21 cellular contexts compared by ENCODE assay signal in the genomic region with DNA sequence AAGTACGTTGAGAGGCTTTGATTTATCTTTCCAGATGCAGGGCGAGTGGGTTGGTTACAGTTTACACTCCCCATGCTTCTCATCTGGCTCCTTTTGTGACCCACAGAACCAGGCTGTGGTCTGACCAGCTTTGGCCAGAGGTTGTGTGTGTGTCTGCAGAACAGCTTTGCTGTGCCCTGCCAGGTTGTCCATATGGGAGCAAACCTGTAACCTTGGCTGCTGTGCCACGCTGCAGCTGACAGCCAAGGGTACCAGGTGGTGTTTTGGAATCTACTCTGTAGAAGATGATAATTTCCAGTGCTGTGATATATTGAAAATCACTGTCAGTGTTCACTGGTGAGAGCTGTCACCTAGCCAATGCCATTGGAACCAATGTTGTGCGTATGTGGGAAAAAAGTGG. TPM values are rescaled to one million over a fixed set of nuclear protein-coding genes. Genes with fewer than 3 reads are reported as not detected.
DNase-seq lines count a peak whose midpoint lies in the region; ATAC-seq, FAIRE-seq and TF ChIP-seq lines count a peak whose summit lies in the region.
"Had no signal": no experiment of that assay in that cellular context is flagged by ENCODE, and none has a peak within 500 bp of the region (broad histone marks: within the 10 kb centered on the region; RNA-seq: fewer than 3 reads in every experiment).

No MANE protein-coding gene starts in this region.

- peaks cover 74% of the 10 kb centered on the region for H3K36me3 ChIP-seq in GM23338 (ENCODE audit: insufficient read depth)

- peaks cover 80% of the 10 kb centered on the region for H3K36me3 Mint-ChIP-seq in GM23338 (ENCODE audit: low read depth)

- H3K27ac Mint-ChIP-seq in GM23338: no peak overlapping the region
- H3K27ac Mint-ChIP-seq: CD4-positive, CD25-positive, alpha-beta regulatory T cell had no signal

- peak; percentile 5 for FAIRE-seq in urothelium cell line (lab: Jason Lieb, UNC)
- FAIRE-seq: A204.1, G401.6, GM12891, GM19239, HTR-8/SVneo, K562 had no signal

- no peak overlapping the region for H2AFZ ChIP-seq in GM23338
- H2AFZ ChIP-seq: GM23248 had no signal

- H3K79me2 ChIP-seq in GM23338 (replicated peaks; ENCODE audit: insufficient read depth): 0 out of 2 replicates have a peak, but pooled peaks cover 12% of the 10 kb centered on the region

- H3K27me3 ChIP-seq in GM23338 (ENCODE audit: insufficient read depth): no peaks in the 10 kb centered on the region
- H3K27me3 ChIP-seq: BE2C had no signal

- no peaks in the 10 kb centered on the region for H3K27me3 Mint-ChIP-seq in GM23338 (ENCODE audit: insufficient read depth, low read depth, poor library complexity)
- H3K27me3 Mint-ChIP-seq: CD4-positive, CD25-positive, alpha-beta regulatory T cell had no signal

- in situ Hi-C loops in G401 (cut with HindIII; ENCODE audit: low sequenced_read_pairs): no loop called here

- H3K9me2 ChIP-seq in GM23338 (ENCODE audit: insufficient read depth): no peaks in the 10 kb centered on the region

- no peak overlapping the region for H3K27ac ChIP-seq in GM23338 (ENCODE audit: low read depth)
- H3K27ac ChIP-seq: GM23248 had no signal

- DNase-seq in G401 (ENCODE audit: low spot score) (peak; percentile 45), GM23338 (ENCODE audit: low spot score) (no peak), cerebellar cortex (ENCODE audit: low spot score) (peak; percentile 34), urothelium cell line (ENCODE audit: low spot score) (no peak)
- DNase-seq: ACHN; BE2C; CD4-positive, CD25-positive, alpha-beta regulatory T cell; DMS53; DND-41; EL; GM23248; HCEC 1CT; IMR-90 had no signal

- H3K4me1 Mint-ChIP-seq in GM23338: no peaks in the 10 kb centered on the region

- TF ChIP-seq CTCF in GM23338 (conservative IDR thresholded peaks at IDR 0.05; ENCODE audit: low read depth in 2 of 2): no peak

- no peak overlapping the region for H3K4me2 ChIP-seq in GM23338

- peaks cover 16% of the 10 kb centered on the region; the same call in 1 of the 2 replicates for H4K20me1 ChIP-seq in GM23338 (replicated peaks; ENCODE audit: insufficient read depth)

- H3K4me3 ChIP-seq in GM23338: no peak overlapping the region
- H3K4me3 ChIP-seq: GM23248, K562 had no signal

- H3K4me1 ChIP-seq in GM23338 (ENCODE audit: insufficient read depth): no peaks in the 10 kb centered on the region
- H3K4me1 ChIP-seq: BE2C had no signal

- no peaks in the 10 kb centered on the region for H3F3A ChIP-seq in GM23338 (replicated peaks; ENCODE audit: low read depth)

- no peaks in the 10 kb centered on the region for H3K9me3 Mint-ChIP-seq in GM23338

- ATAC-seq in GM23338 (no peak), HG03095 (IDR thresholded peaks at IDR 0.05; ENCODE audit: unreplicated experiment) (no peak), GM21390 (IDR thresholded peaks at IDR 0.05; ENCODE audit: unreplicated experiment) (no peak)
- ATAC-seq: K562 had no signal

- no peak overlapping the region for H3K4me3 Mint-ChIP-seq in GM23338
- H3K4me3 Mint-ChIP-seq: CD4-positive, CD25-positive, alpha-beta regulatory T cell had no signal

TF ChIP-seq in GM23338, 12 proteins besides CTCF, POLR2A, EP300 and RAD21:
- TF ChIP-seq EZH2phosphoT487 (IDR thresholded peaks at IDR 0.05; ENCODE audit: unreplicated experiment) (peak; percentile 23), ZNF462 (CRISPR knock-in tag; IDR thresholded peaks at IDR 0.05) (no peak), ETS1 (IDR thresholded peaks at IDR 0.05) (no peak)

RNA-seq across cellular contexts. Expression of gene CENPF, which starts 18.2 kb away (rescaled TPM):
- 43.2 and 160 TPM in 2 replicates for total RNA-seq in G401 (2014; rRNA removed; shearing (Covaris generic))
- total RNA-seq in GM23338 (2014; rRNA removed; shearing (Covaris generic)): 123 TPM in 2 replicates
- 301 and 376 TPM in 2 replicates for polyA plus RNA-seq in GM23338 (2016; fragmentation: Nextera tagmentation; extraction: Ambion mirVana)

Comparison
In these comparisons a context has a peak if more than half of its experiments do, and no peak if none do; other contexts are left out.
1. DNase-seq: peak in G401 (single experiment) and cerebellar cortex (single experiment); none in GM23338 (single experiment) and urothelium cell line (single experiment).